In genomic region chr1:26723013-26723991, GRCh38 we compare ENCODE assay signal across 1 cellular context.
A peak's percentile ranks its signal among the peaks of the same experiment; 100 is the strongest.
TF ChIP-seq lines count a peak whose summit lies in the region.

No MANE protein-coding gene starts in this region.

TF ChIP-seq in HepG2, 621 proteins besides CTCF, POLR2A, EP300 and RAD21 (continued from another document):
- peak; percentile 27; the same call in 1 of the 2 replicates for TF ChIP-seq DRAP1 (CRISPR knock-in tag; IDR thresholded peaks at IDR 0.05)
- TF ChIP-seq IKZF4 (CRISPR knock-in tag; IDR thresholded peaks at IDR 0.05; ENCODE audit: borderline replicate concordance, low read depth, not compliant biosample characterization), result no peak
- TF ChIP-seq NR1H2 (CRISPR knock-in tag; IDR thresholded peaks at IDR 0.05; ENCODE audit: borderline replicate concordance, low read depth), result no peak
- TF ChIP-seq SIX4 (CRISPR knock-in tag; IDR thresholded peaks at IDR 0.05), result no peak
- TF ChIP-seq ZNF143 (CRISPR knock-in tag; IDR thresholded peaks at IDR 0.05), result no peak
- no peak for TF ChIP-seq TRIM22 (IDR thresholded peaks at IDR 0.05)
- TF ChIP-seq TEF (CRISPR knock-in tag; IDR thresholded peaks at IDR 0.05), result no peak
